In the genomic region with DNA sequence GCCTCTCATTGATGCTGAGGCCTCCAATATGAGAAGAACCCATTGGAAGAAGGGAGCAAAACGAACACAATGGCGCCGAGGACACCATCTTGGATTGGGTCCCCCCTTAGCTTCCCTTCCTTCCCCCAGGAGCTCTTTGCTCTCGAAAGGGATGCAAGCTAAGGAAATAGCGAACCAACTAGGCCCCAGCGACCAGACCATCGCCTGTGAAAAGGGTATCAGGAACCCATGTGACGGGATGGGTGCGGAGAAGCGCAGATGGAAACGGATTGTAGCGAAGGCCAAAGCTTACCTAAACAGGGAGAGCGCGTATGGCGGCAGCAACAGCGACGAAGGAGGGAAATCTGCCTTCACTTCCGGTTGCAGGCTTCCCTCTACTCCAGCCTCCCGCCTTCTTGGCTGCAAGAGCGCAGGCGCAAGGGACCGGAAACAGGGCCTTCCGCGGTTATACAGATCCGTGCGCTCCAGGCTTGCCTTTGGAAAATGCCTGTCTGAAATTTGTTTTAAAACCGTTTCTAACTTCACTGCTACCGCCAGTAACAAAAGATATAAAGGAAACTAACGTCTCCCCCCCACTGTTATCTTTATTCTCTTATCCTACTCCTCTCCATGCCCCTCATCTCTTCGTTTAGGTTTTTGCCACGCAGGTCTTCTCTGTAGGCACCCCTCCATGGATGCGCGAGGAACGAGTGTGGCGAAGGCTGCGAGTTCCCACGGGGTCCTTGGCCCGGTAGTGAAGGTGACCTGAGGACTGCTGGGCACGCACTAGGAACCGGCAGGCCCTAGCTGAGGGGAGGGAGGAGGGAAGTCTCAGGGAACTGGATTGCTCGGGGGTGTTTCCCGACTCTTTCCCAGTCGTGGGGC, we compare ENCODE assay signal across 8 cellular contexts. TPM values are rescaled to one million over a fixed set of nuclear protein-coding genes. Genes with fewer than 3 reads are reported as not detected.
DNase-seq lines count a peak whose midpoint lies in the region; ATAC-seq and TF ChIP-seq lines count a peak whose summit lies in the region.

A gene (minus strand): TSS at position 346 of the 864 bp plus-strand sequence. CDS start 1,471 bp downstream, outside the sequence.

- H3K36me3 ChIP-seq in ovary, result no peaks in the 10 kb centered on the region
- H3K36me3 ChIP-seq in thymus (ENCODE audit: control insufficient read depth, insufficient read depth), result peaks cover 25% of the 10 kb centered on the region

- POLR2A ChIA-PET in GM10248 (lab: Yijun Ruan, JAX), result interaction anchor here (0.6 to 2.2 kb wide), 20 partner anchors 9 to 588 kb away, joined by 3 to 14 read pairs (median 4); a partner anchor contains a TSS
- POLR2A ChIA-PET in activated naive CD8-positive, alpha-beta T cell treated with anti-CD3 and anti-CD28 coated beads, Interleukin-2, amount 10 ng/mL, durations not matched to agents 7 days and 5 days (lab: Charles Lee), result interaction anchor here (0.6 to 3.9 kb wide), 33 partner anchors 8 to 1304 kb away, joined by 3 to 55 read pairs (median 6); a partner anchor contains a TSS

- 0 to 1% (median 0%) methylated on average over 43 of the region's 43 CpGs for WGBS in ovary, 3 donors
- under 1% methylated on average over 43 of the region's 43 CpGs for WGBS in thymus

- H3K36me3 Mint-ChIP-seq in activated naive CD8-positive, alpha-beta T cell treated with anti-CD3 and anti-CD28 coated beads, Interleukin-2, amount 10 ng/mL, durations not matched to agents 7 days and 5 days, result peaks cover 33% of the 10 kb centered on the region

- TF ChIP-seq EP300 in ovary (IDR thresholded peaks at IDR 0.05), result no peak

- H3K9me3 Mint-ChIP-seq in activated naive CD8-positive, alpha-beta T cell treated with anti-CD3 and anti-CD28 coated beads, Interleukin-2, amount 10 ng/mL, durations not matched to agents 7 days and 5 days, result no peaks in the 10 kb centered on the region

- H3K4me3 ChIP-seq in ovary (peak within 1 kb of the TSS; percentile 63), thymus (ENCODE audit: low read length) (peak within 1 kb of the TSS; percentile 49)

- no peaks in the 10 kb centered on the region for H3K27me3 Mint-ChIP-seq in activated naive CD8-positive, alpha-beta T cell treated with anti-CD3 and anti-CD28 coated beads, Interleukin-2, amount 10 ng/mL, durations not matched to agents 7 days and 5 days

- peak within 1 kb of the TSS; percentile 91 for H3K27ac Mint-ChIP-seq in activated naive CD8-positive, alpha-beta T cell treated with anti-CD3 and anti-CD28 coated beads, Interleukin-2, amount 10 ng/mL, durations not matched to agents 7 days and 5 days

- intact Hi-C loops in head of caudate nucleus (cut with DNase I) (loop anchor here (5.0 kb wide), 2 partner anchors 50 to 80 kb away; a partner anchor contains a TSS), ovary (cut with DNase I) (loop anchor here in 2 of 4 donors (10.0 kb wide), 2 partner anchors 73 to 293 kb away; a partner anchor contains a TSS)

- TF ChIP-seq CTCF in GM10248 (IDR thresholded peaks at IDR 0.05; ENCODE audit: control extremely low read depth, extremely low read depth, low read depth, missing control alignments), result no peak
- TF ChIP-seq CTCF in ovary (IDR thresholded peaks at IDR 0.05), result peak in 1 of 3 donors; percentile 22

- H3K4me1 ChIP-seq in ovary (ENCODE audit: insufficient read depth) (peaks cover 11% of the 10 kb centered on the region), thymus (ENCODE audit: control insufficient read depth, insufficient read depth, low read length) (peaks cover 26% of the 10 kb centered on the region)

- H3K27ac ChIP-seq in ovary, result peak within 1 kb of the TSS; percentile 80 to 97
- peak within 1 kb of the TSS; percentile 83 for H3K27ac ChIP-seq in thymus (ENCODE audit: low read depth)

- no peaks in the 10 kb centered on the region for H3K9me3 ChIP-seq in ovary
- no peaks in the 10 kb centered on the region for H3K9me3 ChIP-seq in thymus (ENCODE audit: control insufficient read depth)

- H3K4me1 Mint-ChIP-seq in activated naive CD8-positive, alpha-beta T cell treated with anti-CD3 and anti-CD28 coated beads, Interleukin-2, amount 10 ng/mL, durations not matched to agents 7 days and 5 days, result peaks cover 37% of the 10 kb centered on the region

- H3K4me3 Mint-ChIP-seq in activated naive CD8-positive, alpha-beta T cell treated with anti-CD3 and anti-CD28 coated beads, Interleukin-2, amount 10 ng/mL, durations not matched to agents 7 days and 5 days, result peak within 1 kb of the TSS; percentile 95

- CTCF ChIA-PET in GM10248 (lab: Yijun Ruan, JAX), result interaction anchor here (0.8 to 54.8 kb wide), 11 partner anchors 9 to 289 kb away, joined by 3 to 2725 read pairs (median 4); a partner anchor contains a TSS

- H3K27me3 ChIP-seq in ovary (no peaks in the 10 kb centered on the region), thymus (ENCODE audit: control insufficient read depth, insufficient read depth) (no peaks in the 10 kb centered on the region)

- peak; percentile 78 for TF ChIP-seq POLR2A in ovary (IDR thresholded peaks at IDR 0.05)

- peak; percentile 80 for ATAC-seq in HG02642 (IDR thresholded peaks at IDR 0.05; ENCODE audit: poor library complexity, unreplicated experiment)
- peak; percentile 80 for ATAC-seq in activated naive CD8-positive, alpha-beta T cell treated with anti-CD3 and anti-CD28 coated beads, Interleukin-2, amount 10 ng/mL, durations not matched to agents 7 days and 5 days (ENCODE audit: low read depth)

- DNase-seq in GM10248 (ENCODE audit: extremely low spot score), result peak; percentile 92
- peak; percentile 91 for DNase-seq in NCI-H128 (lab: John Stamatoyannopoulos, UW; ENCODE audit: unreplicated experiment)
- DNase-seq in SW 1271 (lab: John Stamatoyannopoulos, UW), result peak; percentile 91 to 97
- DNase-seq in activated naive CD8-positive, alpha-beta T cell treated with anti-CD3 and anti-CD28 coated beads, Interleukin-2, amount 10 ng/mL, durations not matched to agents 7 days and 5 days, result peak; percentile 89
- peak; percentile 93 to 99 (median 97) for DNase-seq in head of caudate nucleus
- peak; percentile 93 to 97 (median 96) for DNase-seq in ovary

RNA-seq across cellular contexts. Expression of the gene that starts here (rescaled TPM):
- total RNA-seq in activated naive CD8-positive, alpha-beta T cell treated with anti-CD3 and anti-CD28 coated beads, Interleukin-2, amount 10 ng/mL, durations not matched to agents 7 days and 5 days, result 100 to 1,000 TPM; 531 to 555 TPM
- 100 to 1,000 TPM; 212 to 404 (median 362) TPM for total RNA-seq in ovary
- polyA plus RNA-seq in ovary (100 to 1,000 TPM; 219 to 278 TPM), thymus (761 TPM)

Comparison
In these comparisons a context has a peak if more than half of its experiments do, and no peak if none do; other contexts are left out.
1. Peak in every context shown above with its lines: DNase-seq, ATAC-seq, H3K4me3 ChIP-seq and H3K27ac ChIP-seq.